Comparison of ENCODE assay signal across 16 cellular contexts in the genomic region with DNA sequence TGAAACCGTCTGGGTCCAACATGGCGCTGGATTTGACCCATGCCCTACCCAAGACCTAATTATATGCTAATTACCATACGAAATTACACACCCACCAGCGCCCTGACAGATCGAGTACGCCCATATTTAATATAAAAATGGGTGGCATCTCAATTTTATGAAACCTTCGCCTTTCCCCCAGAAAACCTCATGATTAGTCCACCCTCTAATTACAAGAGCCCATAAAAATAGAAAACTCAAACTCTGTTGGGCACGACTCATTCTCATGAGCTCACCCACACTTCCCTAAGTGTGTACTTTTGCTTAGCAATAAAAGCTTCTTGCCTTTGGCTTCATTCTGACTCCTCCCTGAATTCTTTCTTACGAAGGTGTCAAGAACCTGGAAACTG.
DNase-seq lines count a peak whose midpoint lies in the region; ATAC-seq and TF ChIP-seq lines count a peak whose summit lies in the region.
"Had no signal": no experiment of that assay in that cellular context is flagged by ENCODE, and none has a peak within 500 bp of the region (broad histone marks: within the 10 kb centered on the region; RNA-seq: fewer than 3 reads in every experiment).

No MANE protein-coding gene starts in this region.

- H3K4me1 ChIP-seq in endodermal cell (ENCODE audit: control insufficient read depth, insufficient read depth, low read length): peaks cover 8% of the 10 kb centered on the region
- peaks cover 4% of the 10 kb centered on the region for H3K4me1 ChIP-seq in osteoblast (ENCODE audit: insufficient read depth, low read length)
- H3K4me1 ChIP-seq in gastroesophageal sphincter: peaks cover 0 to 10% (median 0%) of the 10 kb centered on the region in 3 donors
- H3K4me1 ChIP-seq in naive thymus-derived CD4-positive, alpha-beta T cell (ENCODE audit: control insufficient read depth in 2 of 2, insufficient read depth in 2 of 2, low read length in 2 of 2): peaks cover 3 to 5% of the 10 kb centered on the region in 2 donors
- H3K4me1 ChIP-seq: BE2C had no signal

- ATAC-seq in gastroesophageal sphincter: no peak
- no peak for ATAC-seq in naive thymus-derived CD4-positive, alpha-beta T cell
- ATAC-seq: CD8-positive, alpha-beta T cell had no signal

- H3K79me2 ChIP-seq in osteoblast (ENCODE audit: insufficient read depth, low read length): no peaks in the 10 kb centered on the region

- H3K4me3 ChIP-seq in NB4 (ENCODE audit: low read depth, low read length): no peak overlapping the region
- H3K4me3 ChIP-seq in endodermal cell (ENCODE audit: low read length): peak overlapping the region; percentile 13
- H3K4me3 ChIP-seq in osteoblast (ENCODE audit: insufficient read depth, low read length): no peak overlapping the region
- no peak overlapping the region for H3K4me3 ChIP-seq in gastroesophageal sphincter
- no peak overlapping the region for H3K4me3 ChIP-seq in naive thymus-derived CD4-positive, alpha-beta T cell (ENCODE audit: low read length)
- H3K4me3 ChIP-seq: MG63 had no signal

- H3K27ac Mint-ChIP-seq in endodermal cell: no peak overlapping the region
- no peak overlapping the region for H3K27ac Mint-ChIP-seq in naive thymus-derived CD4-positive, alpha-beta T cell
- no peak overlapping the region for H3K27ac Mint-ChIP-seq in HFFc6
- H3K27ac Mint-ChIP-seq: CD8-positive, alpha-beta T cell had no signal

- no peak overlapping the region for H3K4me2 ChIP-seq in osteoblast (ENCODE audit: insufficient read depth, low read length)

- H3K27me3 Mint-ChIP-seq in endodermal cell (ENCODE audit: insufficient read depth) (peaks cover 17% of the 10 kb centered on the region), HFFc6 (ENCODE audit: insufficient read depth) (peaks cover 10% of the 10 kb centered on the region)
- H3K27me3 Mint-ChIP-seq in naive thymus-derived CD4-positive, alpha-beta T cell: peaks cover 4 to 47% (median 13%) of the 10 kb centered on the region in 5 donors

- TF ChIP-seq POLR2A in NB4 (IDR thresholded peaks at IDR 0.05; ENCODE audit: extremely low read depth, insufficient read length): no peak
- no peak for TF ChIP-seq POLR2A in gastroesophageal sphincter (IDR thresholded peaks at IDR 0.05)

- peaks cover 6% of the 10 kb centered on the region for H3K36me3 Mint-ChIP-seq in endodermal cell (ENCODE audit: low read depth)
- no peaks in the 10 kb centered on the region for H3K36me3 Mint-ChIP-seq in naive thymus-derived CD4-positive, alpha-beta T cell
- no peaks in the 10 kb centered on the region for H3K36me3 Mint-ChIP-seq in HFFc6 (ENCODE audit: low read depth)
- H3K36me3 Mint-ChIP-seq: CD8-positive, alpha-beta T cell had no signal

- H3K27me3 ChIP-seq in endodermal cell (ENCODE audit: control insufficient read depth, insufficient read depth, low read length, poor library complexity, severe bottlenecking): no peaks in the 10 kb centered on the region
- peaks cover 15% of the 10 kb centered on the region for H3K27me3 ChIP-seq in osteoblast (ENCODE audit: insufficient read depth, low read length)
- H3K27me3 ChIP-seq in gastroesophageal sphincter: peaks cover 52% of the 10 kb centered on the region
- no peaks in the 10 kb centered on the region for H3K27me3 ChIP-seq in naive thymus-derived CD4-positive, alpha-beta T cell (ENCODE audit: control insufficient read depth in 2 of 2, insufficient read depth in 2 of 2, low read length in 2 of 2)
- H3K27me3 ChIP-seq: BE2C had no signal

- H3K27ac ChIP-seq in endodermal cell (ENCODE audit: low read depth, low read length): no peak overlapping the region
- no peak overlapping the region for H3K27ac ChIP-seq in osteoblast (ENCODE audit: low read depth, low read length)
- H3K27ac ChIP-seq in gastroesophageal sphincter: no peak overlapping the region
- H3K27ac ChIP-seq in naive thymus-derived CD4-positive, alpha-beta T cell (ENCODE audit: low read depth, low read length): no peak overlapping the region

- POLR2A ChIA-PET in naive thymus-derived CD4-positive, alpha-beta T cell (lab: Charles Lee): interaction anchor here (0.9 kb wide), 1 partner anchor 19 kb away, joined by 3 read pairs; no protein-coding TSS in a partner anchor

- no peaks in the 10 kb centered on the region for H3K36me3 ChIP-seq in endodermal cell (ENCODE audit: control insufficient read depth, insufficient read depth, low read length)
- no peaks in the 10 kb centered on the region for H3K36me3 ChIP-seq in osteoblast (ENCODE audit: insufficient read depth, low read length)
- H3K36me3 ChIP-seq in gastroesophageal sphincter: no peaks in the 10 kb centered on the region
- H3K36me3 ChIP-seq in naive thymus-derived CD4-positive, alpha-beta T cell (ENCODE audit: control insufficient read depth in 2 of 3, insufficient read depth in 3 of 3, low read length in 3 of 3): no peaks in the 10 kb centered on the region
- H3K36me3 ChIP-seq: BE2C, MG63 had no signal

- no peak overlapping the region for H3K4me3 Mint-ChIP-seq in endodermal cell
- no peak overlapping the region for H3K4me3 Mint-ChIP-seq in naive thymus-derived CD4-positive, alpha-beta T cell
- no peak overlapping the region for H3K4me3 Mint-ChIP-seq in HFFc6
- H3K4me3 Mint-ChIP-seq: CD8-positive, alpha-beta T cell had no signal

- intact Hi-C loops in naive thymus-derived CD4-positive, alpha-beta T cell (cut with micrococcal nuclease): no loop called here

- TF ChIP-seq CTCF in NB4 (IDR thresholded peaks at IDR 0.05; ENCODE audit: low read depth, low read length) (no peak), endodermal cell (conservative IDR thresholded peaks at IDR 0.05) (no peak), osteoblast (IDR thresholded peaks at IDR 0.05; ENCODE audit: extremely low read depth, low read depth, low read length) (no peak), gastroesophageal sphincter (IDR thresholded peaks at IDR 0.05) (no peak), HFFc6 (IDR thresholded peaks at IDR 0.05) (no peak)

- no peak for TF ChIP-seq EP300 in gastroesophageal sphincter (IDR thresholded peaks at IDR 0.05)

- peak overlapping the region; percentile 12 for H2AFZ ChIP-seq in osteoblast (ENCODE audit: low read length)

- 95 to 96% methylated on average over 3 to 9 of the region's 9 CpGs for WGBS in endodermal cell (ENCODE audit: insufficient coverage in 1 of 2, insufficient read length in 1 of 2), 2 experiments
- 77 to 85% methylated on average over 9 of the region's 9 CpGs for WGBS in gastroesophageal sphincter (ENCODE audit: low coverage in 1 of 2), 2 donors

- no peak overlapping the region for H3K9ac ChIP-seq in endodermal cell (ENCODE audit: extremely low read depth, low read length, poor library complexity, severe bottlenecking)

- H3K4me1 Mint-ChIP-seq in endodermal cell: peaks cover 26% of the 10 kb centered on the region
- peaks cover 6 to 20% (median 7%) of the 10 kb centered on the region in 7 donors for H3K4me1 Mint-ChIP-seq in naive thymus-derived CD4-positive, alpha-beta T cell
- peaks cover 24% of the 10 kb centered on the region for H3K4me1 Mint-ChIP-seq in HFFc6 (ENCODE audit: low read depth)

- H3K9me3 ChIP-seq in endodermal cell (ENCODE audit: control insufficient read depth, low read length): peaks cover 25% of the 10 kb centered on the region
- H3K9me3 ChIP-seq in osteoblast (ENCODE audit: low read depth, low read length): no peaks in the 10 kb centered on the region
- no peaks in the 10 kb centered on the region for H3K9me3 ChIP-seq in gastroesophageal sphincter
- H3K9me3 ChIP-seq in naive thymus-derived CD4-positive, alpha-beta T cell (ENCODE audit: control insufficient read depth in 2 of 3, low read length in 3 of 3): no peaks in the 10 kb centered on the region
- H3K9me3 ChIP-seq: BE2C, MG63 had no signal

- CTCF ChIA-PET in naive thymus-derived CD4-positive, alpha-beta T cell (lab: Charles Lee): interaction anchor here (0.9 to 1.0 kb wide), 2 partner anchors 13 to 259 kb away, joined by 3 read pairs; no protein-coding TSS in a partner anchor

- DNase-seq in EL (peak; percentile 21), NB4 (ENCODE audit: low read depth) (peak; percentile 48), endodermal cell (peak; percentile 18), osteoblast (ENCODE audit: insufficient read length, low spot score, missing footprints) (no peak), occipital lobe (lab: John Stamatoyannopoulos, UW) (no peak), HFFc6 (no peak)
- DNase-seq in naive thymus-derived CD4-positive, alpha-beta T cell: no peak
- DNase-seq: BE2C, DMS 273 treated with DMSO at 0.1 percent for 48 hours, HCEC 1CT, KBM-7, MG63, NCI-H2107, NCI-H69 had no signal

- no peaks in the 10 kb centered on the region for H4K20me1 ChIP-seq in osteoblast (ENCODE audit: insufficient read depth, low read length)

- H3K9me3 Mint-ChIP-seq in endodermal cell: peaks cover 35% of the 10 kb centered on the region
- no peaks in the 10 kb centered on the region for H3K9me3 Mint-ChIP-seq in naive thymus-derived CD4-positive, alpha-beta T cell
- no peaks in the 10 kb centered on the region for H3K9me3 Mint-ChIP-seq in HFFc6
- H3K9me3 Mint-ChIP-seq: CD8-positive, alpha-beta T cell had no signal

Comparison
In these comparisons a context has a peak if more than half of its experiments do, and no peak if none do; other contexts are left out.
1. DNase-seq: peak in EL (single experiment), NB4 (single experiment) and endodermal cell (single experiment); none in osteoblast (single experiment), occipital lobe (single experiment), naive thymus-derived CD4-positive, alpha-beta T cell (0 of 9) and HFFc6 (single experiment).